In genomic region chr7:134449596-134450194, GRCh38 we compare ENCODE assay signal across 21 cellular contexts. TPM values are rescaled to one million over a fixed set of nuclear protein-coding genes. Genes with fewer than 3 reads are reported as not detected.
DNase-seq lines count a peak whose midpoint lies in the region; ATAC-seq, FAIRE-seq and TF ChIP-seq lines count a peak whose summit lies in the region.
"Had no signal": no experiment of that assay in that cellular context is flagged by ENCODE, and none has a peak within 500 bp of the region (broad histone marks: within the 10 kb centered on the region; RNA-seq: fewer than 3 reads in every experiment).

No MANE protein-coding gene starts in this region.

- no peaks in the 10 kb centered on the region for H3K9me1 ChIP-seq in K562 (ENCODE audit: control insufficient read depth, insufficient read depth, low read length)

- H3K79me1 ChIP-seq in mesenchymal stem cell (replicated peaks; ENCODE audit: low read length, poor library complexity, severe bottlenecking): peaks cover 26% of the 10 kb centered on the region
- H3K79me1 ChIP-seq in mesendoderm (ENCODE audit: low read length): peaks cover 17% of the 10 kb centered on the region

- no peak overlapping the region for H4K91ac ChIP-seq in mesenchymal stem cell (ENCODE audit: low read length)

- no peak overlapping the region for H3K4me2 ChIP-seq in K562 (ENCODE audit: insufficient read depth, low read length)
- H3K4me2 ChIP-seq in mesenchymal stem cell (ENCODE audit: low read length, poor library complexity, severe bottlenecking): no peak overlapping the region
- H3K4me2 ChIP-seq in mesendoderm (ENCODE audit: low read length): no peak overlapping the region

- H2AK5ac ChIP-seq in mesenchymal stem cell (ENCODE audit: low read length, severe bottlenecking) (peak overlapping the region; percentile 53), mesendoderm (ENCODE audit: low read length) (no peak overlapping the region)

- H3K9ac ChIP-seq in K562 (ENCODE audit: insufficient read depth in 1 of 2, low read depth in 2 of 2, low read length in 2 of 2): no peak overlapping the region
- H3K9ac ChIP-seq in mesenchymal stem cell (ENCODE audit: low read length): no peak overlapping the region
- H3K9ac ChIP-seq in mesendoderm (ENCODE audit: low read length): no peak overlapping the region

- no peaks in the 10 kb centered on the region for H3K9me3 ChIP-seq in K562 (replicated peaks; ENCODE audit: control insufficient read depth, insufficient read depth, low read depth, low read length)
- no peaks in the 10 kb centered on the region for H3K9me3 ChIP-seq in mesenchymal stem cell (ENCODE audit: control insufficient read depth, low read length)
- H3K9me3 ChIP-seq: right lobe of liver had no signal

- H3K56ac ChIP-seq in mesendoderm (ENCODE audit: low read length): no peak overlapping the region

- H3K27me3 ChIP-seq in K562 (ENCODE audit: control insufficient read depth in 2 of 2, insufficient read depth in 2 of 2, low read length in 2 of 2) (peaks cover 10 to 37% of the 10 kb centered on the region in 2 experiments; a peak in 4 of 5 replicates), mesenchymal stem cell (ENCODE audit: control insufficient read depth in 1 of 2, insufficient read depth in 1 of 2, low read length in 2 of 2) (no peaks in the 10 kb centered on the region), mesendoderm (ENCODE audit: insufficient read depth, low read length, poor library complexity) (no peaks in the 10 kb centered on the region)
- H3K27me3 ChIP-seq: right lobe of liver had no signal

- H3K27ac Mint-ChIP-seq in activated T-helper 2 cell treated with anti-CD3 and anti-CD28 coated beads, Interferon-gamma antibody, Interleukin-2, Interleukin-4, amounts not matched to agents 10 μg/mL and 5 μg/mL and 100 μg/mL, durations not matched to agents 14 hours and 24 hours and 36 hours: no peak overlapping the region
- H3K27ac Mint-ChIP-seq: activated CD4-positive, alpha-beta T cell treated with anti-CD3 and anti-CD28 coated beads for 36 hours; activated CD8-positive, alpha-beta memory T cell treated with anti-CD3 and anti-CD28 coated beads, Interleukin-2, amount 10 ng/mL, durations not matched to agents 7 days and 5 days; H9; T-helper 2 cell treated with Interferon-gamma antibody and Interleukin-4, amounts not matched to agents 5 μg/mL and 100 μg/mL, for 36 hours had no signal

- POLR2A ChIA-PET in K562 (lab: Yijun Ruan, JAX): interaction anchor here (0.7 to 1.4 kb wide), 2 partner anchors 15 to 417 kb away, joined by 3 read pairs; no protein-coding TSS in a partner anchor

- H2BK15ac ChIP-seq in mesenchymal stem cell (ENCODE audit: low read depth, poor library complexity, severe bottlenecking) (no peak overlapping the region), mesendoderm (replicated peaks; ENCODE audit: low read depth) (no peak overlapping the region)

- CTCF ChIA-PET in K562 (lab: Yijun Ruan, JAX; ENCODE audit: low intra/inter-chr PET ratio): interaction anchor here (1.1 kb wide), 1 partner anchor 17 kb away, joined by 3 read pairs; no protein-coding TSS in a partner anchor

- no peak overlapping the region for H2BK5ac ChIP-seq in mesenchymal stem cell (ENCODE audit: low read depth, low read length, poor library complexity, severe bottlenecking)
- H2BK5ac ChIP-seq in mesendoderm (ENCODE audit: low read length): no peak overlapping the region

- H3K14ac ChIP-seq in mesenchymal stem cell (ENCODE audit: low read length in 2 of 2): no peak overlapping the region

- no peak for ATAC-seq in K562
- ATAC-seq: activated CD4-positive, alpha-beta T cell treated with anti-CD3 and anti-CD28 coated beads for 36 hours; activated CD8-positive, alpha-beta memory T cell treated with anti-CD3 and anti-CD28 coated beads, Interleukin-2, amount 10 ng/mL, durations not matched to agents 7 days and 5 days; right lobe of liver had no signal

- TF ChIP-seq POLR2A in K562 (conservative IDR thresholded peaks at IDR 0.05): no peak

- WGBS in K562 (ENCODE audit: insufficient coverage, low coverage, missing lambda C conversion rate): 70% methylated on average over 8 of the region's 8 CpGs
- WGBS in mesenchymal stem cell: 83% methylated on average over 8 of the region's 8 CpGs
- WGBS in mesendoderm (ENCODE audit: extremely low coverage, insufficient coverage, low lambda C conversion rate): no CpG with 5 or more reads among the region's 8 CpGs

- H2AFZ ChIP-seq in K562 (ENCODE audit: low read depth, low read length) (no peak overlapping the region), mesenchymal stem cell (ENCODE audit: low read depth, low read length) (no peak overlapping the region)

- no peak overlapping the region for H2BK12ac ChIP-seq in mesenchymal stem cell (ENCODE audit: low read length in 2 of 2)

- H3K36me3 Mint-ChIP-seq in activated T-helper 2 cell treated with anti-CD3 and anti-CD28 coated beads, Interferon-gamma antibody, Interleukin-2, Interleukin-4, amounts not matched to agents 10 μg/mL and 5 μg/mL and 100 μg/mL, durations not matched to agents 14 hours and 24 hours and 36 hours (ENCODE audit: low read depth): peaks cover 50% of the 10 kb centered on the region

- no peak for TF ChIP-seq EP300 in K562 (IDR thresholded peaks at IDR 0.05; ENCODE audit: low read length)

- H3K4ac ChIP-seq in mesenchymal stem cell (ENCODE audit: low read depth in 1 of 2, low read length in 2 of 2) (no peak overlapping the region), mesendoderm (ENCODE audit: low read depth, low read length) (no peak overlapping the region)

- BruUV-seq in K562 (replicated peaks; lab: Mats Ljungman, UMichigan): no TSS peak

- H3K27ac ChIP-seq in K562 (ENCODE audit: extremely low read depth, low read depth, low read length) (no peak overlapping the region), mesenchymal stem cell (ENCODE audit: low read length, poor library complexity, severe bottlenecking) (peak overlapping the region; percentile 4), mesendoderm (ENCODE audit: low read depth, low read length) (no peak overlapping the region)
- H3K27ac ChIP-seq: right lobe of liver had no signal

- H2BK120ac ChIP-seq in mesenchymal stem cell (ENCODE audit: low read depth, low read length) (no peak overlapping the region), mesendoderm (ENCODE audit: low read depth, low read length) (no peak overlapping the region)

- H3K4me1 Mint-ChIP-seq in activated T-helper 2 cell treated with anti-CD3 and anti-CD28 coated beads, Interferon-gamma antibody, Interleukin-2, Interleukin-4, amounts not matched to agents 10 μg/mL and 5 μg/mL and 100 μg/mL, durations not matched to agents 14 hours and 24 hours and 36 hours (ENCODE audit: low read depth): peaks cover 13% of the 10 kb centered on the region
- H3K4me1 Mint-ChIP-seq: H9 had no signal

- intact Hi-C loops in K562 (cut with micrococcal nuclease): no loop called here
- intact Hi-C loops in activated T-helper 2 cell treated with anti-CD3 and anti-CD28 coated beads, Interferon-gamma antibody, Interleukin-2, Interleukin-4, amounts not matched to agents 10 μg/mL and 5 μg/mL and 100 μg/mL, durations not matched to agents 14 hours and 24 hours and 36 hours (cut with micrococcal nuclease): loop anchor here (10.0 kb wide), 3 partner anchors 955 to 1525 kb away; partner anchors contain the start of genes MTPN and STMP1

- H3K79me2 ChIP-seq in K562 (ENCODE audit: control insufficient read depth, insufficient read depth, low read length): no peaks in the 10 kb centered on the region
- peaks cover 14% of the 10 kb centered on the region for H3K79me2 ChIP-seq in mesendoderm (ENCODE audit: control insufficient read depth, insufficient read depth, low read length)

- H3K27me3 Mint-ChIP-seq in activated T-helper 2 cell treated with anti-CD3 and anti-CD28 coated beads, Interferon-gamma antibody, Interleukin-2, Interleukin-4, amounts not matched to agents 10 μg/mL and 5 μg/mL and 100 μg/mL, durations not matched to agents 14 hours and 24 hours and 36 hours (ENCODE audit: low read depth): no peaks in the 10 kb centered on the region
- H3K27me3 Mint-ChIP-seq: activated CD4-positive, alpha-beta T cell treated with anti-CD3 and anti-CD28 coated beads for 36 hours; activated CD8-positive, alpha-beta memory T cell treated with anti-CD3 and anti-CD28 coated beads, Interleukin-2, amount 10 ng/mL, durations not matched to agents 7 days and 5 days had no signal

- no peaks in the 10 kb centered on the region for H4K20me1 ChIP-seq in K562 (replicated peaks; ENCODE audit: control insufficient read depth, insufficient read depth, low read length)

- H4K8ac ChIP-seq in mesenchymal stem cell (ENCODE audit: low read length) (no peak overlapping the region), mesendoderm (ENCODE audit: low read depth, low read length) (no peak overlapping the region)

- no peak for TF ChIP-seq RAD21 in K562 (CRISPR knock-in tag; conservative IDR thresholded peaks at IDR 0.05 in 1 of 2, IDR thresholded peaks at IDR 0.05 in 1 of 2)

- no peaks in the 10 kb centered on the region for H3K9me3 Mint-ChIP-seq in activated T-helper 2 cell treated with anti-CD3 and anti-CD28 coated beads, Interferon-gamma antibody, Interleukin-2, Interleukin-4, amounts not matched to agents 10 μg/mL and 5 μg/mL and 100 μg/mL, durations not matched to agents 14 hours and 24 hours and 36 hours
- H3K9me3 Mint-ChIP-seq: H9; T-helper 2 cell treated with Interferon-gamma antibody and Interleukin-4, amounts not matched to agents 5 μg/mL and 100 μg/mL, for 36 hours had no signal

- in situ Hi-C loops in K562 (cut with MboI): loop anchor here (10.0 kb wide), 1 partner anchor 495 kb away; no protein-coding TSS in a partner anchor

- no peak overlapping the region for H4K5ac ChIP-seq in mesendoderm (ENCODE audit: low read length)

- no peaks in the 10 kb centered on the region for H3K36me3 ChIP-seq in K562 (ENCODE audit: control insufficient read depth, insufficient read depth, low read length)
- H3K36me3 ChIP-seq in mesenchymal stem cell (ENCODE audit: control insufficient read depth in 1 of 2, insufficient read depth in 2 of 2, low read depth in 1 of 2, low read length in 2 of 2): peaks cover 59 to 91% of the 10 kb centered on the region in 2 experiments
- peaks cover 7% of the 10 kb centered on the region for H3K36me3 ChIP-seq in mesendoderm (ENCODE audit: control insufficient read depth, insufficient read depth, low read length)

- no peak for FAIRE-seq in K562 (lab: Jason Lieb, UNC)
- FAIRE-seq: G401.6, keratinocyte, urothelium cell line had no signal

- DNase-seq in AG10803 (ENCODE audit: low read depth): peak; percentile 27
- DNase-seq in M059J (ENCODE audit: low read depth): peak; percentile 60
- no peak for DNase-seq in K562 (ENCODE audit: extremely low read depth in 1 of 4, low spot score in 3 of 4)
- DNase-seq in mesenchymal stem cell: peak; percentile 6
- no peak for DNase-seq in mesendoderm
- DNase-seq in activated CD4-positive, CD25-positive, alpha-beta regulatory T cell treated with anti-CD3 and anti-CD28 coated beads, Interleukin-2, amount 50 U/mL, for 72 hours: no peak
- DNase-seq in activated T-helper 2 cell treated with anti-CD3 and anti-CD28 coated beads, Interferon-gamma antibody, Interleukin-2, Interleukin-4, amounts not matched to agents 10 μg/mL and 5 μg/mL and 100 μg/mL, durations not matched to agents 14 hours and 24 hours and 36 hours (ENCODE audit: low spot score): no peak
- no peak for DNase-seq in hypothalamus (lab: John Stamatoyannopoulos, UW)
- DNase-seq: activated CD4-positive, alpha-beta T cell treated with anti-CD3 and anti-CD28 coated beads for 36 hours; activated effector memory CD4-positive, alpha-beta T cell treated with anti-CD3 and anti-CD28 coated beads, Interleukin-2, amount 50 U/mL, for 16 hours; amniotic stem cell; hippocampal formation; NCI-H524 treated with DMSO at 0.1 percent for 48 hours; right lobe of liver; stimulated activated CD4-positive, alpha-beta T cell treated with anti-CD3 and anti-CD28 coated beads, Interleukin-2, amount 100 ng/mL, for 48 hours had no signal

- H3K4me1 ChIP-seq in K562 (replicated peaks in 1 of 2; ENCODE audit: control insufficient read depth in 2 of 2, insufficient read depth in 2 of 2, low read length in 2 of 2) (peaks cover 18 to 22% of the 10 kb centered on the region in 2 experiments), mesenchymal stem cell (ENCODE audit: control insufficient read depth, insufficient read depth, low read depth, low read length) (peaks cover 43% of the 10 kb centered on the region), mesendoderm (ENCODE audit: control insufficient read depth, low read depth, low read length) (no peaks in the 10 kb centered on the region)

- no peak overlapping the region for H3K4me3 Mint-ChIP-seq in activated T-helper 2 cell treated with anti-CD3 and anti-CD28 coated beads, Interferon-gamma antibody, Interleukin-2, Interleukin-4, amounts not matched to agents 10 μg/mL and 5 μg/mL and 100 μg/mL, durations not matched to agents 14 hours and 24 hours and 36 hours (ENCODE audit: low read depth)
- H3K4me3 Mint-ChIP-seq: activated CD4-positive, alpha-beta T cell treated with anti-CD3 and anti-CD28 coated beads for 36 hours; activated CD8-positive, alpha-beta memory T cell treated with anti-CD3 and anti-CD28 coated beads, Interleukin-2, amount 10 ng/mL, durations not matched to agents 7 days and 5 days; H9; T-helper 2 cell treated with Interferon-gamma antibody and Interleukin-4, amounts not matched to agents 5 μg/mL and 100 μg/mL, for 36 hours had no signal

- H3K18ac ChIP-seq in mesenchymal stem cell (ENCODE audit: low read depth in 1 of 2, low read length in 2 of 2) (no peak overlapping the region), mesendoderm (ENCODE audit: low read length) (no peak overlapping the region)

- TF ChIP-seq CTCF in AG10803 (conservative IDR thresholded peaks at IDR 0.05; ENCODE audit: low read length) (no peak), K562 (IDR thresholded peaks at IDR 0.05 in 2 of 3, conservative IDR thresholded peaks at IDR 0.05 in 1 of 3; ENCODE audit: insufficient read depth in 2 of 3, low read depth in 1 of 3, low read length in 3 of 3) (no peak)

- no peak overlapping the region for H3K4me3 ChIP-seq in AG10803 (ENCODE audit: low read length)
- H3K4me3 ChIP-seq in K562: no peak overlapping the region
- no peak overlapping the region for H3K4me3 ChIP-seq in mesenchymal stem cell (ENCODE audit: insufficient read depth in 1 of 2, low read depth in 1 of 2, low read length in 2 of 2)
- H3K4me3 ChIP-seq in mesendoderm (ENCODE audit: low read length): no peak overlapping the region
- H3K4me3 ChIP-seq: right lobe of liver had no signal

- H3K23ac ChIP-seq in mesenchymal stem cell (ENCODE audit: low read length in 2 of 2) (no peak overlapping the region), mesendoderm (ENCODE audit: low read length) (no peak overlapping the region)

RNA-seq across cellular contexts. Expression of gene AKR1B1, which starts 9.2 kb away (rescaled TPM):
- total RNA-seq in M059J (2014; rRNA removed; shearing (Covaris generic)): 376 and 388 TPM in 2 replicates
- total RNA-seq in K562 (2011; cell fraction: chromatin; rRNA removed; ENCODE audit: low replicate concordance): 4.1 and 5.7 TPM in 2 replicates
- total RNA-seq in K562 (2011; cell fraction: nucleolus; rRNA removed): 3.2 and 4.9 TPM in 2 replicates
- total RNA-seq in K562 (2011; cell fraction: nucleoplasm; rRNA removed): 3.5 and 3.8 TPM in 2 replicates
- total RNA-seq in K562 (2014; rRNA removed) (2.0 and 2.2 TPM in 2 replicates), K562 (2014; rRNA removed; fragmentation: Illumina TruSeq; extraction: Trizol) (3.7 and 4.5 TPM in 2 replicates), K562 (2015; rRNA removed; fragmentation: Illumina TruSeq; extraction: Trizol) (3.1 and 3.5 TPM in 2 replicates), K562 (2021) (6.3 TPM in 2 replicates)
- polyA plus RNA-seq in K562 (2011; rRNA removed) (1.3 and 10.6 TPM in 2 replicates), K562 (2014; fragmentation: Illumina TruSeq; extraction: Trizol) (5.6 and 7.1 TPM in 2 replicates), K562 (2014; fragmentation: Nextera tagmentation; extraction: Ambion mirVana) (1 to 10 TPM; 6.2 to 7.2 TPM), K562 (2014; rRNA removed) (5.3 and 7.0 TPM in 2 replicates)
- 1.4 and 8.7 TPM in 2 replicates for polyA plus RNA-seq in K562 (2011; cell fraction: cytosol; rRNA removed)
- 1.5 and 9.6 TPM in 2 replicates for polyA plus RNA-seq in K562 (2011; cell fraction: nucleus; rRNA removed)
- polyA plus RNA-seq in K562 (2012): 6.4 and 8.4 TPM in 2 replicates
- 0.48 and 2.9 TPM in 2 replicates for polyA minus RNA-seq in K562 (2011; rRNA and poly(A)+ RNA removed)
- 3.5 and 6.0 TPM in 2 replicates for polyA minus RNA-seq in K562 (2011; cell fraction: cytosol; rRNA and poly(A)+ RNA removed)
- 0.89 and 2.3 TPM in 2 replicates for polyA minus RNA-seq in K562 (2011; cell fraction: nucleus; rRNA and poly(A)+ RNA removed)
- polyA plus RNA-seq in mesenchymal stem cell (2013, experiment 1 of 2): 236 TPM
- polyA plus RNA-seq in mesenchymal stem cell (2013, experiment 2 of 2): 247 TPM
- polyA plus RNA-seq in mesendoderm (2013, experiment 1 of 2): 132 TPM
- polyA plus RNA-seq in mesendoderm (2013, experiment 2 of 2): 136 TPM
- total RNA-seq in activated T-helper 2 cell treated with anti-CD3 and anti-CD28 coated beads, Interferon-gamma antibody, Interleukin-2, Interleukin-4, amounts not matched to agents 10 μg/mL and 5 μg/mL and 100 μg/mL, durations not matched to agents 14 hours and 24 hours and 36 hours: 102 and 107 TPM in 2 replicates

Comparison
In these comparisons a context has a peak if more than half of its experiments do, and no peak if none do; other contexts are left out.
1. DNase-seq: peak in AG10803 (single experiment), M059J (single experiment) and mesenchymal stem cell (single experiment); none in K562 (0 of 4), mesendoderm (single experiment), activated CD4-positive, CD25-positive, alpha-beta regulatory T cell treated with anti-CD3 and anti-CD28 coated beads, Interleukin-2, amount 50 U/mL, for 72 hours (single experiment), activated T-helper 2 cell treated with anti-CD3 and anti-CD28 coated beads, Interferon-gamma antibody, Interleukin-2, Interleukin-4, amounts not matched to agents 10 μg/mL and 5 μg/mL and 100 μg/mL, durations not matched to agents 14 hours and 24 hours and 36 hours (single experiment) and hypothalamus (0 of 51).
2. RNA of gene AKR1B1, which starts 9.2 kb away (total RNA-seq): 376 to 388 TPM in M059J and 102 to 107 TPM in activated T-helper 2 cell treated with anti-CD3 and anti-CD28 coated beads, Interferon-gamma antibody, Interleukin-2, Interleukin-4, amounts not matched to agents 10 μg/mL and 5 μg/mL and 100 μg/mL, durations not matched to agents 14 hours and 24 hours and 36 hours; 2.0 to 6.3 TPM in K562; every median in the first group is over 10 times any median in the second.